In genomic region chr4:96301727-96302126, GRCh38 we compare ENCODE assay signal across 1 cellular context.
TF ChIP-seq lines count a peak whose summit lies in the region.

No MANE protein-coding gene starts in this region.

TF ChIP-seq in K562, 482 proteins besides CTCF, POLR2A, EP300 and RAD21 (continued from another document):
- TF ChIP-seq, protein P1, sequence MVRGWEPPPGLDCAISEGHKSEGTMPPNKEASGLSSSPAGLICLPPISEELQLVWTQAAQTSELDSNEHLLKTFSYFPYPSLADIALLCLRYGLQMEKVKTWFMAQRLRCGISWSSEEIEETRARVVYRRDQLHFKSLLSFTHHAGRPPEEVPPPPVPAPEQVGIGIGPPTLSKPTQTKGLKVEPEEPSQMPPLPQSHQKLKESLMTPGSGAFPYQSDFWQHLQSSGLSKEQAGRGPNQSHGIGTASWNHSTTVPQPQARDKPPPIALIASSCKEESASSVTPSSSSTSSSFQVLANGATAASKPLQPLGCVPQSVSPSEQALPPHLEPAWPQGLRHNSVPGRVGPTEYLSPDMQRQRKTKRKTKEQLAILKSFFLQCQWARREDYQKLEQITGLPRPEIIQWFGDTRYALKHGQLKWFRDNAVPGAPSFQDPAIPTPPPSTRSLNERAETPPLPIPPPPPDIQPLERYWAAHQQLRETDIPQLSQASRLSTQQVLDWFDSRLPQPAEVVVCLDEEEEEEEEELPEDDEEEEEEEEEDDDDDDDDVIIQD (CRISPR knock-in tag; IDR thresholded peaks at IDR 0.05): no peak
- TF ChIP-seq U2AF2 (optimal IDR thresholded peaks at IDR 0.05; ENCODE audit: low read depth, low read length): no peak
